ENCODE assay signal across 19 cellular contexts in the genomic region with DNA sequence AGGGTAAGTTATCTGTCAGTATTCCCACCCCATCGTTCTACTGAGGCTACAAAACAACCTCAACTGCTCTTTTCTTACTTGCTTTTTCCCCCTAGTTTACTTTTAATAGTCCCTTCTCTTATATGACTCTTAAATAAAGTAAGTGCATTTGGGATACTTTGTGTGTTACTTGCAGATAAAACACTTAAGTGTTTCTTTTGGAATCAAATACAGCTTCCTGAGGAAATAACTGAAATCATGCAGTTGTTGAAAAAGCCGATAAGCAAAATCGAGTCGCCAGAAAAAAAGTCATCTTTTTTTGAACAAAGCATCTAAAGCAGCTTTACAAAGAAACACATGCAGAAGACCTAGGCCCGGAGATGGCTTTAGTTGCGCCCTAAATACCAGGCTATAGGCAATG. TPM values are rescaled to one million over a fixed set of nuclear protein-coding genes. Genes with fewer than 3 reads are reported as not detected.
"Had no signal": no experiment of that assay in that cellular context is flagged by ENCODE, and none has a peak within 500 bp of the region (broad histone marks: within the 10 kb centered on the region; RNA-seq: fewer than 3 reads in every experiment).

No MANE protein-coding gene starts in this region.

- H3K4me3 ChIP-seq: SJSA1, SK-N-MC had no signal

- DNase-seq: KBM-7, MV-4-11, NCI-H1092, NCI-H1105 treated with DMSO at 0.1 percent for 48 hours, NCI-H1417 treated with DMSO at 0.1 percent for 48 hours, NCI-H146, NCI-H1694 treated with DMSO at 0.1 percent for 48 hours, NCI-H1930, NCI-H2081, NCI-H2107, NCI-H524, NCI-H526 treated with DMSO at 0.1 percent for 48 hours, NCI-H748 treated with DMSO at 0.1 percent for 48 hours, Right ventricle myocardium superior, RPMI8226, SIG-M5 had no signal

- H3K4me1 ChIP-seq: SJSA1 had no signal

- H3K9me3 ChIP-seq: SJSA1 had no signal

- H3K27ac ChIP-seq: SJSA1, SK-N-MC had no signal

- H3K36me3 ChIP-seq: SJSA1 had no signal

RNA-seq across cellular contexts. Expression of gene EPB41L4A, which starts 53.5 kb away (rescaled TPM):
- total RNA-seq: LHCN-M2 had no signal
